21 cellular contexts compared by ENCODE assay signal in the genomic region with DNA sequence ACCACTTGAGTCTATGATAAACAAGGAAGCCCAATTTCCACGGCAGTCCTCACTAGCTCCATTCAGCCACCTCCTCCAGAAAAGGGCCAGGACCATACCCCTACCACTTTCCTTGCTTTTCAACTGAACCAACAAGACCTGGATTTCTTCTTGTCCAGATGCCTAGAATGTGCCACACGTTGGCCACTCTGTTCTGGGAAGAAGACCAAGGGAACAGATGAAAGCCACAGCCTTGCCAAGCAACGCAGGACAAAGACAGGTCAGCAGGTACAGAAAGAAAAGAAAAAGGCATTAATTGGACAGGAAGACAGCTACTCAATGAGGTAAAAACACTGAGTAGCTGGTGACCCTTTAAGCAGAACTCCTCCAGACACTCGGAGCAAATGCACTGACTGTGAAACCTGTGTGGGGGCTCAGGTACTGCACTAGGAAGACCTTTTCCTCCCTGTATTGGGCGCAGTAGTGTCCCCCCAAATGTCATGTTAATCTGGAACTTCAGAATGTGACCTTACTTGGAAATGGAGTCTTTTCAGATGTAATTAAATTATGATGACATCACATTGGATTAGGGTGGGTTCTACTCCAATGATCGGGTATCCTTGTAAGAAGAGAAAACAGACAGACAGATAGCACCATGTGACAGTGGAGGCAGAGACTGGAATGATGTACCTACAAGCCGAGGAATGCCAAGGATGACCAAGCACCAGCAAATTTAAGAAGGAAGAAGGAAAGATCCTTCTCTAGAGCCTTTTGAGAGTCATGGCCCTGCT. TPM values are rescaled to one million over a fixed set of nuclear protein-coding genes. Genes with fewer than 3 reads are reported as not detected.
DNase-seq lines count a peak whose midpoint lies in the region; ATAC-seq and TF ChIP-seq lines count a peak whose summit lies in the region.
"Had no signal": no experiment of that assay in that cellular context is flagged by ENCODE, and none has a peak within 500 bp of the region (broad histone marks: within the 10 kb centered on the region; RNA-seq: fewer than 3 reads in every experiment).

No MANE protein-coding gene starts in this region.

- H3K27me3 Mint-ChIP-seq in Caco-2 (ENCODE audit: insufficient read depth, unreplicated experiment): no peaks in the 10 kb centered on the region

- no peak overlapping the region for H3K4me3 Mint-ChIP-seq in Caco-2 (ENCODE audit: unreplicated experiment)
- H3K4me3 Mint-ChIP-seq: activated B cell treated with CpG ODN at 0.5 μM for 24 hours; activated CD8-positive, alpha-beta T cell treated with anti-CD3 and anti-CD28 coated beads, Interleukin-2, amount 10 ng/mL, durations not matched to agents 7 days and 5 days; activated T-helper 1 cell treated with anti-CD3 and anti-CD28 coated beads, Interleukin-12 subunit alpha, Interleukin-12 subunit beta, Interleukin-2, Interleukin-4 antibody, amounts not matched to agents 30 ng/mL and 10 ng/mL and 1 ng/mL, durations not matched to agents 14 hours and 24 hours and 36 hours; CD8-positive, alpha-beta memory T cell had no signal

- no TSS peak for BruUV-seq in Caco-2 (replicated peaks; lab: Mats Ljungman, UMichigan)

- no peaks in the 10 kb centered on the region for H3K9me3 Mint-ChIP-seq in Caco-2 (ENCODE audit: unreplicated experiment)
- H3K9me3 Mint-ChIP-seq: activated B cell treated with CpG ODN at 0.5 μM for 24 hours; activated T-helper 1 cell treated with anti-CD3 and anti-CD28 coated beads, Interleukin-12 subunit alpha, Interleukin-12 subunit beta, Interleukin-2, Interleukin-4 antibody, amounts not matched to agents 30 ng/mL and 10 ng/mL and 1 ng/mL, durations not matched to agents 14 hours and 24 hours and 36 hours; CD8-positive, alpha-beta memory T cell had no signal

- H3K27ac ChIP-seq in left ventricle myocardium inferior (replicated peaks): peak overlapping the region; percentile 83
- H3K27ac ChIP-seq in upper lobe of right lung: no peak overlapping the region
- H3K27ac ChIP-seq: sigmoid colon, SJSA1, uterus had no signal

- ATAC-seq in left cardiac atrium (no peak), upper lobe of right lung (no peak)
- ATAC-seq: activated CD8-positive, alpha-beta T cell treated with anti-CD3 and anti-CD28 coated beads, Interleukin-2, amount 10 ng/mL, durations not matched to agents 7 days and 5 days; esophagus mucosa; stimulated activated naive CD8-positive, alpha-beta T cell treated with anti-CD3 and anti-CD28 coated beads, Interleukin-15, Interleukin-2, amounts not matched to agents 100 U/mL and 50 U/mL, for 24 hours had no signal

- no peaks in the 10 kb centered on the region for H3K36me3 Mint-ChIP-seq in Caco-2 (ENCODE audit: insufficient read depth, unreplicated experiment)
- H3K36me3 Mint-ChIP-seq: CD8-positive, alpha-beta memory T cell had no signal

- peaks cover 46% of the 10 kb centered on the region for H3K4me1 ChIP-seq in left ventricle myocardium inferior
- peaks cover 12% of the 10 kb centered on the region for H3K4me1 ChIP-seq in upper lobe of right lung
- H3K4me1 ChIP-seq in Caco-2: peaks cover 34% of the 10 kb centered on the region
- H3K4me1 ChIP-seq: uterus had no signal

- no peak for DNase-seq in left ventricle myocardium inferior
- no peak for DNase-seq in left cardiac atrium
- DNase-seq in cerebellar cortex (ENCODE audit: low spot score): peak; percentile 93
- peak; percentile 23 for DNase-seq in medulla oblongata (ENCODE audit: extremely low spot score)
- DNase-seq in upper lobe of right lung: no peak
- no peak for DNase-seq in 8988T
- DNase-seq in MV-4-11 (lab: John Stamatoyannopoulos, UW): no peak
- DNase-seq in Caco-2: no peak
- DNase-seq: activated B cell treated with CpG ODN at 0.5 μM for 24 hours; activated CD8-positive, alpha-beta T cell treated with anti-CD3 and anti-CD28 coated beads, Interleukin-2, amount 10 ng/mL, durations not matched to agents 7 days and 5 days; CD8-positive, alpha-beta memory T cell; NCI-H1048; NCI-H526; sigmoid colon; stimulated activated naive CD8-positive, alpha-beta T cell treated with anti-CD3 and anti-CD28 coated beads, Interleukin-15, Interleukin-2, amounts not matched to agents 100 U/mL and 50 U/mL, for 24 hours; uterus had no signal

- POLR2A ChIA-PET in Caco-2 (lab: Charles Lee): no interaction called here

- H3K36me3 ChIP-seq in left ventricle myocardium inferior (no peaks in the 10 kb centered on the region), upper lobe of right lung (no peaks in the 10 kb centered on the region), Caco-2 (ENCODE audit: control insufficient read depth, insufficient read depth, low read length) (peaks cover 2% of the 10 kb centered on the region; the same call in 1 of the 2 replicates)
- H3K36me3 ChIP-seq: sigmoid colon, uterus had no signal

- no peaks in the 10 kb centered on the region for H3K9me3 ChIP-seq in left ventricle myocardium inferior (replicated peaks)
- H3K9me3 ChIP-seq in upper lobe of right lung: no peaks in the 10 kb centered on the region
- no peaks in the 10 kb centered on the region for H3K9me3 ChIP-seq in Caco-2
- H3K9me3 ChIP-seq: sigmoid colon, uterus had no signal

- no peak for TF ChIP-seq CTCF in left ventricle myocardium inferior (IDR thresholded peaks at IDR 0.05; ENCODE audit: borderline replicate concordance)
- TF ChIP-seq CTCF in upper lobe of right lung (IDR thresholded peaks at IDR 0.05): no peak
- no peak for TF ChIP-seq CTCF in Caco-2 (IDR thresholded peaks at IDR 0.05; ENCODE audit: insufficient read depth in 1 of 2, low read depth in 1 of 2, low read length in 1 of 2, severe bottlenecking in 1 of 2, unreplicated experiment in 1 of 2)

- H3K4me3 ChIP-seq in left ventricle myocardium inferior (peak overlapping the region; percentile 85), upper lobe of right lung (peak overlapping the region; percentile 60), Caco-2 (ENCODE audit: low read depth, low read length) (no peak overlapping the region)
- H3K4me3 ChIP-seq: sigmoid colon, uterus had no signal

- intact Hi-C loops in left ventricle myocardium inferior (cut with micrococcal nuclease): no loop called here
- intact Hi-C loops in left cardiac atrium (cut with DNase I): loop anchor here in 1 of 2 donors (10.0 kb wide), 1 partner anchor 46 kb away; no protein-coding TSS in a partner anchor
- intact Hi-C loops in upper lobe of right lung (cut with DNase I): no loop called here
- intact Hi-C loops in Caco-2 (cut with micrococcal nuclease; ENCODE audit: unreplicated experiment): no loop called here

- no peak overlapping the region for H3K27ac Mint-ChIP-seq in Caco-2 (ENCODE audit: unreplicated experiment)
- H3K27ac Mint-ChIP-seq: activated B cell treated with CpG ODN at 0.5 μM for 24 hours; activated CD8-positive, alpha-beta T cell treated with anti-CD3 and anti-CD28 coated beads, Interleukin-2, amount 10 ng/mL, durations not matched to agents 7 days and 5 days; activated T-helper 1 cell treated with anti-CD3 and anti-CD28 coated beads, Interleukin-12 subunit alpha, Interleukin-12 subunit beta, Interleukin-2, Interleukin-4 antibody, amounts not matched to agents 30 ng/mL and 10 ng/mL and 1 ng/mL, durations not matched to agents 14 hours and 24 hours and 36 hours had no signal

- H3K27me3 ChIP-seq in left ventricle myocardium inferior (ENCODE audit: low read depth) (no peaks in the 10 kb centered on the region), upper lobe of right lung (no peaks in the 10 kb centered on the region), Caco-2 (replicated peaks; ENCODE audit: control insufficient read depth, insufficient read depth, low read length) (no peaks in the 10 kb centered on the region)
- H3K27me3 ChIP-seq: SJSA1, uterus had no signal

- CTCF ChIA-PET in Caco-2 (lab: Charles Lee): no interaction called here

- H3K4me1 Mint-ChIP-seq in Caco-2 (ENCODE audit: low read depth, unreplicated experiment): peaks cover 44% of the 10 kb centered on the region

RNA-seq across cellular contexts. Expression of gene CCNJL, which starts 2.0 kb away (rescaled TPM):
- total RNA-seq in left ventricle myocardium inferior (6.5 TPM), left cardiac atrium (1 to 10 TPM; 5.5 to 5.6 TPM), upper lobe of right lung (16.6 TPM), Caco-2 (2022) (16.5 and 17.4 TPM in 2 replicates)
- total RNA-seq: activated T-helper 1 cell treated with anti-CD3 and anti-CD28 coated beads, Interleukin-12 subunit alpha, Interleukin-12 subunit beta, Interleukin-2, Interleukin-4 antibody, amounts not matched to agents 30 ng/mL and 10 ng/mL and 1 ng/mL, durations not matched to agents 14 hours and 24 hours and 36 hours; CD8-positive, alpha-beta memory T cell; OCI-LY7; T-helper 2 cell treated with Interferon-gamma antibody and Interleukin-4, amounts not matched to agents 100 ng/mL and 5 ng/mL, for 36 hours had no signal

Comparison
In these comparisons a context has a peak if more than half of its experiments do, and no peak if none do; other contexts are left out.
1. DNase-seq: peak in cerebellar cortex (single experiment) and medulla oblongata (single experiment); none in left ventricle myocardium inferior (single experiment), left cardiac atrium (single experiment), upper lobe of right lung (single experiment), 8988T (single experiment), MV-4-11 (single experiment) and Caco-2 (0 of 2).